In genomic region chr21:41906770-41907169, GRCh38 we compare ENCODE assay signal across 24 cellular contexts. TPM values are rescaled to one million over a fixed set of nuclear protein-coding genes. Genes with fewer than 3 reads are reported as not detected.
A peak's percentile ranks its signal among the peaks of the same experiment; 100 is the strongest.
DNase-seq lines count a peak whose midpoint lies in the region; TF ChIP-seq lines count a peak whose summit lies in the region.
"Had no signal": no experiment of that assay in that cellular context is flagged by ENCODE, and none has a peak within 500 bp of the region (broad histone marks: within the 10 kb centered on the region; RNA-seq: fewer than 3 reads in every experiment).

No MANE protein-coding gene starts in this region.

- H2AK5ac ChIP-seq in neuronal stem cell (ENCODE audit: low read depth, low read length), result no peak overlapping the region

- peaks cover 55% of the 10 kb centered on the region for H3K36me3 Mint-ChIP-seq in mesothelial cell of epicardium

- H3K4me2 ChIP-seq in BLaER1, result peak overlapping the region; percentile 60
- peak overlapping the region in 8 of 11 experiments; percentile 9 to 73 (median 34); a peak in 13 of 22 replicates for H3K4me2 ChIP-seq in BLaER1 treated with 17β-estradiol and CSF1 and Interleukin-3, amounts not matched to agents 10 nM and 100 nM
- H3K4me2 ChIP-seq in neuronal stem cell (ENCODE audit: insufficient read depth, low read length, poor library complexity, severe bottlenecking), result no peak overlapping the region

- H3K27ac ChIP-seq in BLaER1 (no peak overlapping the region), neuronal stem cell (replicated peaks; ENCODE audit: low read length) (no peak overlapping the region), sigmoid colon (no peak overlapping the region), esophagus muscularis mucosa (replicated peaks in 1 of 4) (no peak overlapping the region)
- H3K27ac ChIP-seq in BLaER1 treated with 17β-estradiol and CSF1 and Interleukin-3, amounts not matched to agents 10 nM and 100 nM, result no peak overlapping the region

- no peaks in the 10 kb centered on the region for H3K27me3 ChIP-seq in BLaER1
- H3K27me3 ChIP-seq in BLaER1 treated with 17β-estradiol and CSF1 and Interleukin-3, amounts not matched to agents 10 nM and 100 nM, result no peaks in the 10 kb centered on the region
- no peaks in the 10 kb centered on the region for H3K27me3 ChIP-seq in neuronal stem cell (ENCODE audit: control insufficient read depth in 3 of 3, insufficient read depth in 3 of 3, low read depth in 1 of 3, low read length in 3 of 3)
- H3K27me3 ChIP-seq in sigmoid colon, result no peaks in the 10 kb centered on the region
- no peaks in the 10 kb centered on the region for H3K27me3 ChIP-seq in esophagus muscularis mucosa
- H3K27me3 ChIP-seq: BE2C had no signal

- H3K4ac ChIP-seq in neuronal stem cell (ENCODE audit: low read length), result no peak overlapping the region

- no peak overlapping the region for H2AFZ ChIP-seq in neuronal stem cell (ENCODE audit: low read length)

- DNase-seq in neuronal stem cell (ENCODE audit: low spot score) (no peak), sigmoid colon (peak; percentile 40), NCI-H146 (lab: John Stamatoyannopoulos, UW) (no peak), mesothelial cell of epicardium (ENCODE audit: low spot score in 2 of 2, unreplicated experiment in 2 of 2) (no peak), esophagus muscularis mucosa (ENCODE audit: extremely low spot score) (no peak)
- DNase-seq: 8988T; ACHN; BE2C; C1 segment of cervical spinal cord; CD4-positive, alpha-beta memory T cell; CD4-positive, CD25-positive, alpha-beta regulatory T cell; CD8-positive, alpha-beta memory T cell; COR-L47; DMS 273 treated with DMSO at 0.1 percent for 48 hours; DMS153; DMS53; DMS79; DND-41; EL; GDM1 had no signal

- H2BK120ac ChIP-seq in neuronal stem cell (ENCODE audit: low read depth, low read length), result no peak overlapping the region

- no peak overlapping the region for H2BK12ac ChIP-seq in neuronal stem cell (ENCODE audit: low read length)

- H3K79me1 ChIP-seq in neuronal stem cell (ENCODE audit: low read depth, low read length), result no peaks in the 10 kb centered on the region

- no peak overlapping the region for H3K4me3 Mint-ChIP-seq in mesothelial cell of epicardium
- H3K4me3 Mint-ChIP-seq: CD14-positive monocyte; CD4-positive, alpha-beta memory T cell; CD4-positive, CD25-positive, alpha-beta regulatory T cell; CD8-positive, alpha-beta memory T cell had no signal

- no peak overlapping the region for H4K91ac ChIP-seq in neuronal stem cell (ENCODE audit: low read depth, low read length, poor library complexity)

- intact Hi-C loops in sigmoid colon (cut with DNase I), result no loop called here
- intact Hi-C loops in esophagus muscularis mucosa (cut with DNase I), result no loop called here

- no peak overlapping the region for H2BK15ac ChIP-seq in neuronal stem cell (ENCODE audit: low read length)

- H3K27me3 Mint-ChIP-seq in mesothelial cell of epicardium (ENCODE audit: low read depth), result no peaks in the 10 kb centered on the region
- H3K27me3 Mint-ChIP-seq: CD4-positive, alpha-beta memory T cell; CD4-positive, CD25-positive, alpha-beta regulatory T cell had no signal

- no CpG with 5 or more reads among the region's 14 CpGs for WGBS in neuronal stem cell (ENCODE audit: extremely low coverage in 2 of 2, insufficient read length in 2 of 2, insufficient replicate concordance in 1 of 2), 2 donors
- 91 to 97% methylated on average over 14 of the region's 14 CpGs for WGBS in sigmoid colon, 2 donors
- WGBS in esophagus muscularis mucosa, result 76% methylated on average over 5 of the region's 14 CpGs

- H3K18ac ChIP-seq in neuronal stem cell (ENCODE audit: low read length), result no peak overlapping the region

- no peak overlapping the region for H3K14ac ChIP-seq in neuronal stem cell (ENCODE audit: low read length)

- no peak overlapping the region for H4K8ac ChIP-seq in neuronal stem cell (ENCODE audit: low read depth, low read length)

- H3K9me3 ChIP-seq in BLaER1 (no peaks in the 10 kb centered on the region), neuronal stem cell (replicated peaks in 1 of 2; ENCODE audit: control insufficient read depth in 2 of 2, insufficient read depth in 1 of 2, low read depth in 1 of 2, low read length in 2 of 2) (no peaks in the 10 kb centered on the region), sigmoid colon (no peaks in the 10 kb centered on the region), esophagus muscularis mucosa (no peaks in the 10 kb centered on the region)
- no peaks in the 10 kb centered on the region for H3K9me3 ChIP-seq in BLaER1 treated with 17β-estradiol and CSF1 and Interleukin-3, amounts not matched to agents 10 nM and 100 nM (replicated peaks in 1 of 11)
- H3K9me3 ChIP-seq: BE2C had no signal

- H3K27ac Mint-ChIP-seq in mesothelial cell of epicardium, result no peak overlapping the region
- H3K27ac Mint-ChIP-seq: CD14-positive monocyte; CD4-positive, alpha-beta memory T cell had no signal

- H3K9me3 Mint-ChIP-seq in mesothelial cell of epicardium, result no peaks in the 10 kb centered on the region
- H3K9me3 Mint-ChIP-seq: CD14-positive monocyte; CD4-positive, alpha-beta memory T cell; CD4-positive, CD25-positive, alpha-beta regulatory T cell; CD8-positive, alpha-beta memory T cell had no signal

- H3K4me3 ChIP-seq in BLaER1, result no peak overlapping the region
- no peak overlapping the region for H3K4me3 ChIP-seq in BLaER1 treated with 17β-estradiol and CSF1 and Interleukin-3, amounts not matched to agents 10 nM and 100 nM
- no peak overlapping the region for H3K4me3 ChIP-seq in neuronal stem cell (ENCODE audit: low read length in 2 of 2)
- H3K4me3 ChIP-seq in sigmoid colon, result no peak overlapping the region
- H3K4me3 ChIP-seq in esophagus muscularis mucosa, result no peak overlapping the region
- H3K4me3 ChIP-seq: GM12878 had no signal

- H3K36me3 ChIP-seq in BLaER1 (peaks cover 83% of the 10 kb centered on the region), neuronal stem cell (replicated peaks in 1 of 2; ENCODE audit: control insufficient read depth in 2 of 2, insufficient read depth in 2 of 2, low read length in 2 of 2) (peaks cover 2 to 49% of the 10 kb centered on the region in 2 donors), sigmoid colon (peaks cover 8 to 95% (median 39%) of the 10 kb centered on the region in 4 donors), esophagus muscularis mucosa (peaks cover 25 to 99% (median 73%) of the 10 kb centered on the region in 4 donors)
- peaks cover 26 to 78% (median 52%) of the 10 kb centered on the region in 11 experiments for H3K36me3 ChIP-seq in BLaER1 treated with 17β-estradiol and CSF1 and Interleukin-3, amounts not matched to agents 10 nM and 100 nM
- H3K36me3 ChIP-seq: BE2C had no signal

- no peak overlapping the region for H2BK5ac ChIP-seq in neuronal stem cell (ENCODE audit: low read length)

- H3K4me1 Mint-ChIP-seq in mesothelial cell of epicardium, result no peaks in the 10 kb centered on the region
- H3K4me1 Mint-ChIP-seq: CD14-positive monocyte; CD8-positive, alpha-beta memory T cell had no signal

- TF ChIP-seq EP300 in sigmoid colon (IDR thresholded peaks at IDR 0.05), result no peak
- no peak for TF ChIP-seq EP300 in esophagus muscularis mucosa (IDR thresholded peaks at IDR 0.05)

- TF ChIP-seq CTCF in sigmoid colon (IDR thresholded peaks at IDR 0.05), result no peak
- no peak for TF ChIP-seq CTCF in mesothelial cell of epicardium (IDR thresholded peaks at IDR 0.05; ENCODE audit: unreplicated experiment)
- no peak for TF ChIP-seq CTCF in esophagus muscularis mucosa (IDR thresholded peaks at IDR 0.05)

- H3K4me1 ChIP-seq in BLaER1, result peaks cover 32% of the 10 kb centered on the region
- H3K4me1 ChIP-seq in BLaER1 treated with 17β-estradiol and CSF1 and Interleukin-3, amounts not matched to agents 10 nM and 100 nM, result peaks cover 0 to 33% (median 14%) of the 10 kb centered on the region in 10 experiments; a peak in 15 of 20 replicates
- no peaks in the 10 kb centered on the region for H3K4me1 ChIP-seq in neuronal stem cell (ENCODE audit: control insufficient read depth in 2 of 2, insufficient read depth in 1 of 2, low read depth in 1 of 2, low read length in 2 of 2)
- H3K4me1 ChIP-seq in sigmoid colon, result no peaks in the 10 kb centered on the region
- H3K4me1 ChIP-seq in esophagus muscularis mucosa, result no peaks in the 10 kb centered on the region
- H3K4me1 ChIP-seq: BE2C had no signal

- H4K20me1 ChIP-seq in BLaER1, result no peaks in the 10 kb centered on the region
- no peaks in the 10 kb centered on the region for H4K20me1 ChIP-seq in BLaER1 treated with 17β-estradiol and CSF1 and Interleukin-3, amounts not matched to agents 10 nM and 100 nM

- 0 out of 2 replicates have a peak overlapping the region, but pooled peaks have one; percentile 16 for H3K9ac ChIP-seq in BLaER1
- no peak overlapping the region for H3K9ac ChIP-seq in BLaER1 treated with 17β-estradiol and CSF1 and Interleukin-3, amounts not matched to agents 10 nM and 100 nM
- no peak overlapping the region for H3K9ac ChIP-seq in neuronal stem cell (ENCODE audit: low read depth, low read length, poor library complexity)

- H3K23ac ChIP-seq in neuronal stem cell (ENCODE audit: low read depth, low read length, poor library complexity), result peak overlapping the region; percentile 29

- TF ChIP-seq POLR2A in sigmoid colon (IDR thresholded peaks at IDR 0.05) (no peak), esophagus muscularis mucosa (IDR thresholded peaks at IDR 0.05; ENCODE audit: low read depth) (no peak)

RNA-seq across cellular contexts. Expression of gene PRDM15, which starts 27.6 kb away (rescaled TPM):
- 4.5 TPM for polyA plus RNA-seq in neuronal stem cell (2013, experiment 1 of 2)
- 4.3 TPM for polyA plus RNA-seq in neuronal stem cell (2013, experiment 2 of 2)
- total RNA-seq in sigmoid colon (1 to 10 TPM; 3.5 to 6.9 (median 5.2) TPM), mesothelial cell of epicardium (9.7 to 12.0 TPM (median 10.9 TPM) in 3 replicates), esophagus muscularis mucosa (1 to 10 TPM; 5.0 to 6.3 (median 5.4) TPM)
- 1 to 10 TPM; 1.2 to 5.7 (median 3.0) TPM for polyA plus RNA-seq in sigmoid colon

RNA-seq across cellular contexts. Expression of gene C2CD2, which starts 47.0 kb away (rescaled TPM):
- 9.9 TPM for polyA plus RNA-seq in neuronal stem cell (2013, experiment 1 of 2)
- 10.7 TPM for polyA plus RNA-seq in neuronal stem cell (2013, experiment 2 of 2)
- 10 to 100 TPM; 19.0 to 45.1 (median 22.2) TPM for total RNA-seq in sigmoid colon
- polyA plus RNA-seq in sigmoid colon, result 1 to 10 TPM; 1.8 to 8.3 (median 3.7) TPM
- 29.7 to 31.6 TPM (median 31.1 TPM) in 3 replicates for total RNA-seq in mesothelial cell of epicardium
- total RNA-seq in esophagus muscularis mucosa, result 10 to 100 TPM; 11.6 to 25.3 (median 18.9) TPM
